22 cellular contexts compared by ENCODE assay signal in genomic region chr3:5560199-5560598, GRCh38.
"Had no signal": no experiment of that assay in that cellular context is flagged by ENCODE, and none has a peak within 500 bp of the region (broad histone marks: within the 10 kb centered on the region; RNA-seq: fewer than 3 reads in every experiment).

No MANE protein-coding gene starts in this region.

- DNase-seq: activated CD4-positive, alpha-beta T cell treated with anti-CD3 and anti-CD28 coated beads for 1 hour; activated CD4-positive, alpha-beta T cell treated with anti-CD3 and anti-CD28 coated beads, Interleukin-2, amount 10 ng/mL, durations not matched to agents 7 days and 5 days; activated CD8-positive, alpha-beta T cell treated with anti-CD3 and anti-CD28 coated beads for 36 hours; activated effector memory CD4-positive, alpha-beta T cell treated with Interleukin-2 at 50 U/mL for 16 hours; activated naive CD4-positive, alpha-beta T cell treated with Interleukin-2 at 50 U/mL for 16 hours; anterior cingulate cortex; endodermal cell; foreskin keratinocyte; heart left ventricle; hypothalamus; immature natural killer cell; lower lobe of right lung; mucosa of descending colon; posterior cingulate gyrus; right cardiac atrium; stimulated activated CD4-positive, alpha-beta T cell treated with anti-CD3 and anti-CD28 coated beads, Interleukin-15, amount 100 ng/mL, for 24 hours; stimulated activated naive CD4-positive, alpha-beta T cell; T-helper 2 cell; testis; transverse colon had no signal

- H3K27ac ChIP-seq: foreskin keratinocyte, heart left ventricle, lower lobe of right lung, testis, transverse colon had no signal

- H3K4me3 ChIP-seq: heart left ventricle, lower lobe of right lung, mucosa of descending colon, testis, transverse colon had no signal

- H3K9me3 ChIP-seq: heart left ventricle, lower lobe of right lung, mucosa of descending colon, testis, transverse colon had no signal

- H3K27me3 ChIP-seq: foreskin keratinocyte, heart left ventricle, testis, transverse colon had no signal

- H3K4me1 ChIP-seq: foreskin keratinocyte, heart left ventricle, lower lobe of right lung, transverse colon had no signal

- H3K36me3 ChIP-seq: heart left ventricle, lower lobe of right lung, transverse colon had no signal

- ATAC-seq: activated CD8-positive, alpha-beta T cell treated with anti-CD3 and anti-CD28 coated beads for 36 hours; esophagus mucosa; foreskin keratinocyte; heart left ventricle; left lobe of liver; lower lobe of right lung; mucosa of descending colon; right cardiac atrium had no signal
